13 cellular contexts compared by ENCODE assay signal in genomic region chr14:77660754-77661153, GRCh38. TPM values are rescaled to one million over a fixed set of nuclear protein-coding genes. Genes with fewer than 3 reads are reported as not detected.
DNase-seq lines count a peak whose midpoint lies in the region; ATAC-seq and TF ChIP-seq lines count a peak whose summit lies in the region.
"Had no signal": no experiment of that assay in that cellular context is flagged by ENCODE, and none has a peak within 500 bp of the region (broad histone marks: within the 10 kb centered on the region; RNA-seq: fewer than 3 reads in every experiment).

No MANE protein-coding gene starts in this region.

- peaks cover 5% of the 10 kb centered on the region; the same call in 1 of the 2 replicates for H3K4me1 ChIP-seq in BE2C
- no peaks in the 10 kb centered on the region for H3K4me1 ChIP-seq in vagina

- H3K4me3 Mint-ChIP-seq in CD4-positive, alpha-beta T cell = no peak overlapping the region
- H3K4me3 Mint-ChIP-seq: activated T-cell treated with anti-CD3 and anti-CD28 coated beads, Interleukin-2, amount 50 U/mL, for 4 hours had no signal

- CTCF ChIA-PET in CD4-positive, alpha-beta T cell (lab: Charles Lee) = no interaction called here

- intact Hi-C loops in vagina (cut with DNase I) = no loop called here
- intact Hi-C loops in CD4-positive, alpha-beta T cell (cut with DNase I, micrococcal nuclease) = no loop called here

- POLR2A ChIA-PET in CD4-positive, alpha-beta T cell (lab: Charles Lee) = no interaction called here

- H3K27me3 ChIP-seq in BE2C (no peaks in the 10 kb centered on the region), vagina (no peaks in the 10 kb centered on the region)
- H3K27me3 ChIP-seq in CD4-positive, alpha-beta T cell (ENCODE audit: control insufficient read depth, insufficient read depth, low read length) = no peaks in the 10 kb centered on the region

- ATAC-seq in CD4-positive, alpha-beta T cell (ENCODE audit: poor library complexity) = no peak
- ATAC-seq: activated T-cell treated with anti-CD3 and anti-CD28 coated beads, Interleukin-2, amount 50 U/mL, for 4 hours; sciatic nerve had no signal

- TF ChIP-seq POLR2A in vagina (IDR thresholded peaks at IDR 0.05) = no peak

- no peak overlapping the region for H3K27ac Mint-ChIP-seq in CD4-positive, alpha-beta T cell

- DNase-seq in BE2C (peak; percentile 44), NCI-H1105 treated with DMSO at 0.1 percent for 48 hours (lab: John Stamatoyannopoulos, UW) (peak; percentile 86), NCI-H748 treated with DMSO at 0.1 percent for 48 hours (lab: John Stamatoyannopoulos, UW) (peak; percentile 28), kidney glomerular epithelial cell (lab: John Stamatoyannopoulos, UW) (peak; percentile 31), pons (ENCODE audit: low spot score) (no peak), vagina (ENCODE audit: extremely low spot score in 2 of 2) (no peak)
- no peak for DNase-seq in stimulated activated CD4-positive, alpha-beta T cell treated with anti-CD3 and anti-CD28 coated beads, Interleukin-12 subunit alpha, Interleukin-12 subunit beta, amount 100 ng/mL, for 4 hours
- no peak for DNase-seq in CD4-positive, alpha-beta T cell
- DNase-seq: activated T-cell treated with anti-CD3 and anti-CD28 coated beads, Interleukin-2, amount 50 U/mL, for 4 hours; GDM1; midbrain; SHP77 treated with DMSO at 0.1 percent for 48 hours had no signal

- no peaks in the 10 kb centered on the region for H3K27me3 Mint-ChIP-seq in CD4-positive, alpha-beta T cell

- H3K36me3 ChIP-seq in BE2C (no peaks in the 10 kb centered on the region), vagina (no peaks in the 10 kb centered on the region)

- no peaks in the 10 kb centered on the region for H3K9me3 Mint-ChIP-seq in CD4-positive, alpha-beta T cell
- H3K9me3 Mint-ChIP-seq: activated T-cell treated with anti-CD3 and anti-CD28 coated beads, Interleukin-2, amount 50 U/mL, for 4 hours had no signal

- no peak for TF ChIP-seq CTCF in BE2C (IDR thresholded peaks at IDR 0.05; ENCODE audit: low read depth, low read length)
- no peak for TF ChIP-seq CTCF in vagina (IDR thresholded peaks at IDR 0.05)
- no peak for TF ChIP-seq CTCF in CD4-positive, alpha-beta T cell (IDR thresholded peaks at IDR 0.05)

- H3K9me3 ChIP-seq in BE2C (no peaks in the 10 kb centered on the region), vagina (no peaks in the 10 kb centered on the region)
- no peaks in the 10 kb centered on the region for H3K9me3 ChIP-seq in CD4-positive, alpha-beta T cell (ENCODE audit: control insufficient read depth, low read length)

- H3K4me3 ChIP-seq in BE2C (ENCODE audit: low read depth, low read length) (peak overlapping the region; percentile 52), vagina (no peak overlapping the region)

- H3K4me1 Mint-ChIP-seq in CD4-positive, alpha-beta T cell (ENCODE audit: low read depth) = no peaks in the 10 kb centered on the region

- H3K36me3 Mint-ChIP-seq in CD4-positive, alpha-beta T cell (ENCODE audit: low read depth) = no peaks in the 10 kb centered on the region

- no peak overlapping the region for H3K27ac ChIP-seq in vagina
- H3K27ac ChIP-seq in CD4-positive, alpha-beta T cell (ENCODE audit: low read depth, low read length) = no peak overlapping the region

RNA-seq across cellular contexts. Expression of gene SPTLC2, which starts 44.3 kb away (rescaled TPM):
- 7.8 TPM for polyA plus RNA-seq in BE2C (2012; ENCODE audit: insufficient read depth, insufficient read length, low read depth)
- 23.1 TPM for total RNA-seq in vagina
- total RNA-seq in CD4-positive, alpha-beta T cell = 10 to 100 TPM; 13.0 to 14.5 TPM

RNA-seq across cellular contexts. Expression of gene ALKBH1, which starts 47.1 kb away (rescaled TPM):
- 14.6 TPM for polyA plus RNA-seq in BE2C (2012; ENCODE audit: insufficient read depth, insufficient read length, low read depth)
- total RNA-seq in vagina = 8.3 TPM
- 1 to 10 TPM; 5.6 to 8.5 TPM for total RNA-seq in CD4-positive, alpha-beta T cell

RNA-seq across cellular contexts. Expression of gene SLIRP, which starts 47.1 kb away (rescaled TPM):
- 363 TPM for polyA plus RNA-seq in BE2C (2012; ENCODE audit: insufficient read depth, insufficient read length, low read depth)
- 90.1 TPM for total RNA-seq in vagina
- 10 to 100 TPM; 46.8 to 49.7 TPM for total RNA-seq in CD4-positive, alpha-beta T cell

Comparison
In these comparisons a context has a peak if more than half of its experiments do, and no peak if none do; other contexts are left out.
1. DNase-seq: peak in BE2C (single experiment), NCI-H1105 treated with DMSO at 0.1 percent for 48 hours (single experiment), NCI-H748 treated with DMSO at 0.1 percent for 48 hours (single experiment) and kidney glomerular epithelial cell (single experiment); none in pons (single experiment), vagina (0 of 2), stimulated activated CD4-positive, alpha-beta T cell treated with anti-CD3 and anti-CD28 coated beads, Interleukin-12 subunit alpha, Interleukin-12 subunit beta, amount 100 ng/mL, for 4 hours (single experiment) and CD4-positive, alpha-beta T cell (0 of 10).